In the genomic region with DNA sequence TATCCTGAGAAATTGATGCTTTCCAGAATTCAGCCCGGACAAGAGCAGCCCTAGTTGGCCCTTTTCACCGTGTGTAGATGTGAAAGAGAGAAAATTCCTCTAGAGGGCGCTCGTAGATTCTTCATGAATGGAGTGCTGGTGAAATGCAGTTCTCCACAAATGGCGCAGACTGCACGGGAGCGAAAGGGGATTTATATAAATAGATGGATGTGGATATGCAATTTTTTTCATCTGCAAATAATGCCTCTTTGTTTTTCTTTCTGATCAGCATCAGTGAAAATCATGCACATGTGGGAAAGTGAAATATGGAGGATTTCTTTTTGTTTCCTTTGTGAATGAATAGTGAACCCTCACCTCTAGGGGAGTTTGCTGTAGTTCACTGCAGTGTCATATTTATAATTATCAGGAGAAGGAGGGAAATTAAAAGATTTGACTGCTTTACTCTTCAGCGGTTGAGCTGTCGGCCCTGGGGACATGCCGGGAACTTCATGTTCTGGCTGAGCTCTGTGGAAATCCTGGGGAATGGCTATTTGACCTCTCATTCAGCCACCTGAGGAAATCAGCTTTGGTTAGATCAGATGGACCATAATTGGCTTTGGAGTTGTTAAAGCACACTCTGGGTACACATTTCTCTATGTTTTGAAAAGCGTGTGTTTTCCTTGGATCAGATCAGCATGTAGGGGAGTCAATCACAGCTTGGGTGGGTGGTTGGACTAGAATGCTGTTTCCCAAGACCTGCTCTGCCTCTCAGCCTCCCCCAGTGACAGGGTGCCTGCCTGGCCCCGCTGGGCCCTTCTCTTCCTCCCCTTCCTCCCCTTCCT, we compare ENCODE assay signal across 1 cellular context.
TF ChIP-seq lines count a peak whose summit lies in the region.

No MANE protein-coding gene starts in this region.

TF ChIP-seq in GM12878, 131 proteins besides CTCF, POLR2A, EP300 and RAD21 (continued from another document):
- TF ChIP-seq CUX1 (IDR thresholded peaks at IDR 0.05; ENCODE audit: insufficient replicate concordance, low read depth, low read length), result no peak
- TF ChIP-seq YBX1 (IDR thresholded peaks at IDR 0.05), result no peak
- TF ChIP-seq, protein P1, sequence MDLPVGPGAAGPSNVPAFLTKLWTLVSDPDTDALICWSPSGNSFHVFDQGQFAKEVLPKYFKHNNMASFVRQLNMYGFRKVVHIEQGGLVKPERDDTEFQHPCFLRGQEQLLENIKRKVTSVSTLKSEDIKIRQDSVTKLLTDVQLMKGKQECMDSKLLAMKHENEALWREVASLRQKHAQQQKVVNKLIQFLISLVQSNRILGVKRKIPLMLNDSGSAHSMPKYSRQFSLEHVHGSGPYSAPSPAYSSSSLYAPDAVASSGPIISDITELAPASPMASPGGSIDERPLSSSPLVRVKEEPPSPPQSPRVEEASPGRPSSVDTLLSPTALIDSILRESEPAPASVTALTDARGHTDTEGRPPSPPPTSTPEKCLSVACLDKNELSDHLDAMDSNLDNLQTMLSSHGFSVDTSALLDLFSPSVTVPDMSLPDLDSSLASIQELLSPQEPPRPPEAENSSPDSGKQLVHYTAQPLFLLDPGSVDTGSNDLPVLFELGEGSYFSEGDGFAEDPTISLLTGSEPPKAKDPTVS (IDR thresholded peaks at IDR 0.05; ENCODE audit: low read depth, low read length), result no peak
- TF ChIP-seq SMC3 (IDR thresholded peaks at IDR 0.05; ENCODE audit: borderline replicate concordance, low read length), result peak; percentile 71; the same call in 1 of the 2 replicates
- no peak for TF ChIP-seq TBL1XR1 (IDR thresholded peaks at IDR 0.05; ENCODE audit: low read depth, low read length)
- TF ChIP-seq ZBTB33 (IDR thresholded peaks at IDR 0.05), result no peak
- no peak for TF ChIP-seq IKZF1 (conservative IDR thresholded peaks at IDR 0.05)
- no peak for TF ChIP-seq ESRRA (IDR thresholded peaks at IDR 0.05; ENCODE audit: low read length)
- TF ChIP-seq BHLHE40 (IDR thresholded peaks at IDR 0.05; ENCODE audit: borderline replicate concordance in 1 of 2, low read depth in 2 of 2, low read length in 1 of 2), result peak in 1 of 2 experiments; percentile 29; a peak in 2 of 4 replicates
- no peak for TF ChIP-seq E2F4 (IDR thresholded peaks at IDR 0.05; ENCODE audit: low read depth, low read length)
- peak; percentile 15; the same call in 1 of the 2 replicates for TF ChIP-seq ATF3 (IDR thresholded peaks at IDR 0.05; ENCODE audit: borderline replicate concordance, extremely low read depth, low read depth, low read length)
- 0 out of 2 replicates have a peak, but pooled peaks have one; percentile 6 for TF ChIP-seq FOXM1 (IDR thresholded peaks at IDR 0.05; ENCODE audit: low read depth, low read length)
- peak; percentile 81 for TF ChIP-seq YY1 (IDR thresholded peaks at IDR 0.05; ENCODE audit: low read depth, low read length)
- no peak for TF ChIP-seq RBBP5 (conservative IDR thresholded peaks at IDR 0.05)
